ENCODE assay signal across 32 cellular contexts in genomic region chr19:51083783-51084182, GRCh38. TPM values are rescaled to one million over a fixed set of nuclear protein-coding genes. Genes with fewer than 3 reads are reported as not detected.
"Had no signal": no experiment of that assay in that cellular context is flagged by ENCODE, and none has a peak within 500 bp of the region (broad histone marks: within the 10 kb centered on the region; RNA-seq: fewer than 3 reads in every experiment).

No MANE protein-coding gene starts in this region.

- H3K4me3 Mint-ChIP-seq: memory B cell; mesothelial cell of epicardium; natural killer cell treated with Interleukin-12 subunit alpha and Interleukin-12 subunit beta and Interleukin-15 and Interleukin-18, amount 100 ng/mL, for 72 hours; neural crest cell; stimulated activated effector memory CD8-positive, alpha-beta T cell treated with anti-CD3 and anti-CD28 coated beads, Interleukin-12 subunit alpha, Interleukin-12 subunit beta, amount 100 ng/mL, for 72 hours; type B pancreatic cell had no signal

- ATAC-seq: esophagus mucosa; gastrocnemius medialis; left lobe of liver; mucosa of descending colon; natural killer cell treated with Interleukin-12 subunit alpha and Interleukin-12 subunit beta and Interleukin-15 and Interleukin-18, amount 100 ng/mL, for 72 hours; stimulated activated effector memory CD8-positive, alpha-beta T cell treated with anti-CD3 and anti-CD28 coated beads, Interleukin-12 subunit alpha, Interleukin-12 subunit beta, amount 100 ng/mL, for 72 hours had no signal

- H3K27me3 ChIP-seq: dorsolateral prefrontal cortex, gastrocnemius medialis, right atrium auricular region, testis had no signal

- DNase-seq: effector CD4-positive, alpha-beta T cell; foreskin fibroblast; gastrocnemius medialis; head of caudate nucleus; mucosa of descending colon; naive B cell; sigmoid colon; stimulated activated CD4-positive, alpha-beta T cell treated with anti-CD3 and anti-CD28 coated beads, Interleukin-2, amount 100 ng/mL, for 24 hours; stimulated activated CD4-positive, alpha-beta T cell treated with anti-CD3 and anti-CD28 coated beads, Interleukin-4, amount 100 ng/mL, for 24 hours; stimulated activated naive CD4-positive, alpha-beta T cell treated with Interleukin-2 at 50 U/mL for 16 hours; substantia nigra; testis had no signal

- H3K4me1 Mint-ChIP-seq: mesothelial cell of epicardium, neural crest cell had no signal

- H2AFZ ChIP-seq: parathyroid adenoma had no signal

- H3K27ac ChIP-seq: dorsolateral prefrontal cortex, epithelial cell of prostate, gastrocnemius medialis, neutrophil, parathyroid adenoma, prostate gland, right atrium auricular region, sigmoid colon, testis, tibial artery had no signal

- H3K36me3 ChIP-seq: gastrocnemius medialis, neutrophil, prostate gland, right atrium auricular region, sigmoid colon, tibial artery had no signal

- H3K9me3 Mint-ChIP-seq: memory B cell; mesothelial cell of epicardium; naive B cell; natural killer cell treated with Interleukin-12 subunit alpha and Interleukin-12 subunit beta and Interleukin-15 and Interleukin-18, amount 100 ng/mL, for 72 hours; neural crest cell; stimulated activated effector memory CD8-positive, alpha-beta T cell treated with anti-CD3 and anti-CD28 coated beads, Interleukin-12 subunit alpha, Interleukin-12 subunit beta, amount 100 ng/mL, for 72 hours; type B pancreatic cell had no signal

- H3K4me1 ChIP-seq: gastrocnemius medialis, parathyroid adenoma, prostate gland, sigmoid colon, testis, tibial artery had no signal

- H3K27ac Mint-ChIP-seq: memory B cell; mesothelial cell of epicardium; natural killer cell treated with Interleukin-12 subunit alpha and Interleukin-12 subunit beta and Interleukin-15 and Interleukin-18, amount 100 ng/mL, for 72 hours; stimulated activated effector memory CD8-positive, alpha-beta T cell treated with anti-CD3 and anti-CD28 coated beads, Interleukin-12 subunit alpha, Interleukin-12 subunit beta, amount 100 ng/mL, for 72 hours; type B pancreatic cell had no signal

- H3K36me3 Mint-ChIP-seq: mesothelial cell of epicardium; naive B cell; natural killer cell treated with Interleukin-12 subunit alpha and Interleukin-12 subunit beta and Interleukin-15 and Interleukin-18, amount 100 ng/mL, for 72 hours; stimulated activated effector memory CD8-positive, alpha-beta T cell treated with anti-CD3 and anti-CD28 coated beads, Interleukin-12 subunit alpha, Interleukin-12 subunit beta, amount 100 ng/mL, for 72 hours; type B pancreatic cell had no signal

- H3K4me3 ChIP-seq: dorsolateral prefrontal cortex, gastrocnemius medialis, lung, mucosa of descending colon, prostate gland, right atrium auricular region, sigmoid colon, testis, tibial artery had no signal

- H3K79me2 ChIP-seq: parathyroid adenoma had no signal

- H3K9me3 ChIP-seq: gastrocnemius medialis, mucosa of descending colon, neutrophil, prostate gland, right atrium auricular region, sigmoid colon, testis, tibial artery had no signal

RNA-seq across cellular contexts. Expression of gene KLK14, which starts 1.1 kb away (rescaled TPM):
- total RNA-seq: gastrocnemius medialis, glomerular endothelial cell, left lobe of liver, liver, omental fat pad, sigmoid colon, skeletal muscle tissue had no signal

RNA-seq across cellular contexts. Expression of gene KLK13, which starts 18.9 kb away (rescaled TPM):
- total RNA-seq: gastrocnemius medialis; glomerular endothelial cell; left lobe of liver; liver; natural killer cell treated with Interleukin-12 subunit alpha and Interleukin-12 subunit beta and Interleukin-15 and Interleukin-18, amount 100 ng/mL, for 72 hours; neural crest cell; omental fat pad; right atrium auricular region; sigmoid colon; skeletal muscle tissue had no signal

RNA-seq across cellular contexts. Expression of gene SIGLEC9, which starts 40.9 kb away (rescaled TPM):
- total RNA-seq: glomerular endothelial cell, mesothelial cell of epicardium, neural crest cell had no signal

RNA-seq across cellular contexts. Expression of gene KLK12, which starts 49.0 kb away (rescaled TPM):
- total RNA-seq: dorsolateral prefrontal cortex; gastrocnemius medialis; glomerular endothelial cell; left lobe of liver; liver; mesothelial cell of epicardium; natural killer cell treated with Interleukin-12 subunit alpha and Interleukin-12 subunit beta and Interleukin-15 and Interleukin-18, amount 100 ng/mL, for 72 hours; neural crest cell; omental fat pad; right atrium auricular region; sigmoid colon; skeletal muscle tissue had no signal
